Comparison of ENCODE assay signal across 23 cellular contexts in the genomic region with DNA sequence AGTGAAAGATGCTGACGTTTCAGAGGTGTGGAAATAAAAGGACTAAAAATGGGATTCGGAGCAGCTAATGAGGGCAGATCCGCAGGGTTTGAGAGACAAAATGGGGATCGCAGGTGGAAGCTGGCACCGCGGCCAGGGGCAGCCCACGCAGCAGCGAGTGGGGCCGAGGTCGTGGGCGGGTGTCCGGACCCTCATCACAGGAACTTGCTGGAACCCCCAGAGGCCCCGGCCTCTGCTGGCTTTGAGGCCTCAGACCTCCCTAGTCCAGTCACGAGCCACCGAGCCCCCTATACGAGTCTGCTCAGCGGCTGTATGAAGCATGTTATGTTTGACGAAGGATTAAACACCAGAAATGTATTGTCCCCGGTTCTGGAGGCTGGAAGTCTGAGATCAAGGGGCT. TPM values are rescaled to one million over a fixed set of nuclear protein-coding genes. Genes with fewer than 3 reads are reported as not detected.
"Had no signal": no experiment of that assay in that cellular context is flagged by ENCODE, and none has a peak within 500 bp of the region (broad histone marks: within the 10 kb centered on the region; RNA-seq: fewer than 3 reads in every experiment).

No MANE protein-coding gene starts in this region.

- H3K27me3 ChIP-seq: upper lobe of left lung had no signal

- H3K9me3 Mint-ChIP-seq: activated T-helper 17 cell treated with anti-CD3 and anti-CD28 coated beads, Interleukin-2, amount 50 U/mL, for 72 hours; naive thymus-derived CD8-positive, alpha-beta T cell had no signal

- H3K36me3 ChIP-seq: heart right ventricle, SJCRH30, thoracic aorta, upper lobe of left lung had no signal

- H3K4me1 Mint-ChIP-seq: activated T-helper 17 cell treated with anti-CD3 and anti-CD28 coated beads, Interleukin-2, amount 50 U/mL, for 72 hours; naive thymus-derived CD8-positive, alpha-beta T cell had no signal

- H3K4me3 ChIP-seq: heart right ventricle, SJCRH30, thoracic aorta, upper lobe of left lung had no signal

- DNase-seq: activated CD4-positive, alpha-beta T cell treated with anti-CD3 and anti-CD28 coated beads for 4 hours; activated CD4-positive, alpha-beta T cell treated with anti-CD3 and anti-CD28 coated beads, Interleukin-2, amount 50 U/mL, for 48 hours; amygdala; cerebellar nuclear complex; cortex of kidney; foreskin fibroblast; heart right ventricle; islet precursor cell; SJCRH30; stimulated activated CD4-positive, alpha-beta T cell treated with anti-CD3 and anti-CD28 coated beads, Interleukin-4, amount 100 ng/mL, for 1 hour; stimulated activated naive CD4-positive, alpha-beta T cell; T-helper 1 cell had no signal

- H3K27ac Mint-ChIP-seq: activated T-helper 17 cell treated with anti-CD3 and anti-CD28 coated beads, Interleukin-2, amount 50 U/mL, for 72 hours; naive thymus-derived CD8-positive, alpha-beta T cell; WTC11 had no signal

- ATAC-seq: activated T-helper 17 cell treated with anti-CD3 and anti-CD28 coated beads, Interleukin-2, amount 50 U/mL, for 72 hours; heart right ventricle; left colon; naive thymus-derived CD8-positive, alpha-beta T cell; WTC11 had no signal

- H3K36me3 Mint-ChIP-seq: WTC11 had no signal

- H3K4me3 Mint-ChIP-seq: activated T-helper 17 cell treated with anti-CD3 and anti-CD28 coated beads, Interleukin-2, amount 50 U/mL, for 72 hours; naive thymus-derived CD8-positive, alpha-beta T cell; WTC11 had no signal

- H3K9me3 ChIP-seq: SJCRH30, thoracic aorta, upper lobe of left lung had no signal

- H3K27ac ChIP-seq: heart right ventricle, SJCRH30, thoracic aorta, upper lobe of left lung had no signal

RNA-seq across cellular contexts. Expression of gene FCN1, which starts 45.8 kb away (rescaled TPM):
- total RNA-seq: activated CD8-positive, alpha-beta memory T cell treated with anti-CD3 and anti-CD28 coated beads for 36 hours; activated T-helper 17 cell treated with anti-CD3 and anti-CD28 coated beads, Interleukin-2, amount 50 U/mL, for 72 hours; bronchial epithelial cell; epithelial cell of proximal tubule; fibroblast of lung; lung microvascular endothelial cell; SJCRH30; WTC11 had no signal
